1 cellular context compared by ENCODE assay signal in the genomic region with DNA sequence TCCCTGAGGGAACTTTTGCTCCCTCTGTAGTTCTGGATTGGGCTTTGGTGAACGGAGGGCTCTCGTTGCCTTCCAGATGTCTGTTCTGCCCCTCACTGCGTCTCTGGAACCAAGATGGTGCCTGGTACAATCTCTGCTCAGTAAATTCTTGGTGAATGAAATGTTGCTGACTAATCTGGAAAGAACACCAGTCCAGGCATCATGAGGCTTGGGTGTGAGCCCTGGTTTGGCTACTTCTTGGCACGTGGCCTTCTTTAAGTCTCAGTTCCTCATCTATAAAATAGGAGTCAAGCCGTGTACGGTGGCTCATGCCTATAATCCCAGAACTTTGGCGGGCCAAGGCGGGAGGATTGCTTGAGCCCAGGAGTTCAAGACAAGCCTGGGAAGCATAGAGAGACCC.
TF ChIP-seq lines count a peak whose summit lies in the region.

No MANE protein-coding gene starts in this region.

TF ChIP-seq in GM12878, 131 proteins besides CTCF, POLR2A, EP300 and RAD21:
- TF ChIP-seq ZNF622 (IDR thresholded peaks at IDR 0.05) (no peak), NR2C1 (IDR thresholded peaks at IDR 0.05) (no peak), BHLHE40 (IDR thresholded peaks at IDR 0.05; ENCODE audit: borderline replicate concordance in 1 of 2, low read depth in 2 of 2, low read length in 1 of 2) (peak in 1 of 2 experiments; percentile 33; a peak in 1 of 4 replicates), CEBPZ (IDR thresholded peaks at IDR 0.05; ENCODE audit: low read depth, low read length) (no peak), SREBF2 (IDR thresholded peaks at IDR 0.05; ENCODE audit: low read length) (no peak), ZNF384 (IDR thresholded peaks at IDR 0.05; ENCODE audit: borderline replicate concordance, low read depth, low read length) (no peak), MYC (IDR thresholded peaks at IDR 0.05; ENCODE audit: insufficient read depth, insufficient read length, insufficient replicate concordance, low read length, severe bottlenecking) (no peak), CBX5 (IDR thresholded peaks at IDR 0.05; ENCODE audit: low read depth) (no peak), SPI1 (IDR thresholded peaks at IDR 0.05; ENCODE audit: borderline replicate concordance, insufficient read depth, low read depth, low read length) (peak; percentile 66; the same call in 1 of the 2 replicates)
- TF ChIP-seq, protein P1, sequence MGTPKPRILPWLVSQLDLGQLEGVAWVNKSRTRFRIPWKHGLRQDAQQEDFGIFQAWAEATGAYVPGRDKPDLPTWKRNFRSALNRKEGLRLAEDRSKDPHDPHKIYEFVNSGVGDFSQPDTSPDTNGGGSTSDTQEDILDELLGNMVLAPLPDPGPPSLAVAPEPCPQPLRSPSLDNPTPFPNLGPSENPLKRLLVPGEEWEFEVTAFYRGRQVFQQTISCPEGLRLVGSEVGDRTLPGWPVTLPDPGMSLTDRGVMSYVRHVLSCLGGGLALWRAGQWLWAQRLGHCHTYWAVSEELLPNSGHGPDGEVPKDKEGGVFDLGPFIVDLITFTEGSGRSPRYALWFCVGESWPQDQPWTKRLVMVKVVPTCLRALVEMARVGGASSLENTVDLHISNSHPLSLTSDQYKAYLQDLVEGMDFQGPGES (IDR thresholded peaks at IDR 0.05): no peak
